ENCODE assay signal across 1 cellular context in genomic region chr18:23134780-23135678, GRCh38.
A peak's percentile ranks its signal among the peaks of the same experiment; 100 is the strongest.
TF ChIP-seq lines count a peak whose summit lies in the region.

CABLES1 (plus strand) TSS chr18:23135485; CDS start chr18:23135763, 278 bp downstream.

TF ChIP-seq in HEK293, 187 proteins besides CTCF, POLR2A, EP300 and RAD21 (continued from another document and continues in another):
- no peak for TF ChIP-seq ZNF280C (tag by site-specific recombination; IDR thresholded peaks at IDR 0.05)
- no peak for TF ChIP-seq ZNF350 (tag by site-specific recombination; IDR thresholded peaks at IDR 0.05)
- no peak for TF ChIP-seq SETDB1 (IDR thresholded peaks at IDR 0.05; ENCODE audit: insufficient read length, low read length)
- no peak for TF ChIP-seq ZBTB49 (tag by site-specific recombination; IDR thresholded peaks at IDR 0.05; ENCODE audit: low read depth)
- TF ChIP-seq SALL2 (tag by site-specific recombination; IDR thresholded peaks at IDR 0.05; ENCODE audit: borderline replicate concordance): no peak
- peak; percentile 49; the same call in 1 of the 2 replicates for TF ChIP-seq EGR2 (tag by site-specific recombination; IDR thresholded peaks at IDR 0.05; ENCODE audit: low read depth)
- TF ChIP-seq ZNF423 (tag by site-specific recombination; IDR thresholded peaks at IDR 0.05): peak; percentile 76
- peak; percentile 60 for TF ChIP-seq ZBTB44 (tag by site-specific recombination; IDR thresholded peaks at IDR 0.05)
- no peak for TF ChIP-seq ZNF677 (tag by site-specific recombination; IDR thresholded peaks at IDR 0.05)
- TF ChIP-seq ZNF549 (tag by site-specific recombination; IDR thresholded peaks at IDR 0.05): no peak
- no peak for TF ChIP-seq YY2 (tag by site-specific recombination; IDR thresholded peaks at IDR 0.05)
- no peak for TF ChIP-seq ZNF514 (tag by site-specific recombination; IDR thresholded peaks at IDR 0.05)
- TF ChIP-seq ZNF776 (tag by site-specific recombination; IDR thresholded peaks at IDR 0.05; ENCODE audit: borderline replicate concordance): no peak
- TF ChIP-seq ZSCAN18 (tag by site-specific recombination; IDR thresholded peaks at IDR 0.05): no peak
- TF ChIP-seq ZSCAN4 (tag by site-specific recombination; IDR thresholded peaks at IDR 0.05): no peak
- no peak for TF ChIP-seq ZNF837 (tag by site-specific recombination; IDR thresholded peaks at IDR 0.05)
- no peak for TF ChIP-seq GLI4 (tag by site-specific recombination; IDR thresholded peaks at IDR 0.05)
- TF ChIP-seq ZNF433 (tag by site-specific recombination; IDR thresholded peaks at IDR 0.05; ENCODE audit: low read depth): no peak
- peak; percentile 79; the same call in 1 of the 2 replicates for TF ChIP-seq ZNF76 (tag by site-specific recombination; IDR thresholded peaks at IDR 0.05; ENCODE audit: borderline replicate concordance, low read depth)
- peak; percentile 82 for TF ChIP-seq ZBTB20 (tag by site-specific recombination; IDR thresholded peaks at IDR 0.05)
- TF ChIP-seq PRDM4 (tag by site-specific recombination; IDR thresholded peaks at IDR 0.05): peak; percentile 52; the same call in 1 of the 2 replicates
- TF ChIP-seq TCF7L2 (IDR thresholded peaks at IDR 0.05; ENCODE audit: borderline replicate concordance, low read depth, low read length): 0 out of 2 replicates have a peak, but pooled peaks have one; percentile 18
- TF ChIP-seq PRDM1 (tag by site-specific recombination; IDR thresholded peaks at IDR 0.05): no peak
- TF ChIP-seq BCL6B (tag by site-specific recombination; IDR thresholded peaks at IDR 0.05): no peak
- TF ChIP-seq ZNF580 (tag by site-specific recombination; IDR thresholded peaks at IDR 0.05): peak; percentile 66; the same call in 1 of the 2 replicates
- no peak for TF ChIP-seq ZNF133 (tag by site-specific recombination; IDR thresholded peaks at IDR 0.05)
- no peak for TF ChIP-seq ZNF48 (tag by site-specific recombination; IDR thresholded peaks at IDR 0.05)
- peak; percentile 18; the same call in 1 of the 2 replicates for TF ChIP-seq REPIN1 (tag by site-specific recombination; IDR thresholded peaks at IDR 0.05; ENCODE audit: low read depth)
- peak; percentile 62; the same call in 1 of the 2 replicates for TF ChIP-seq KLF8 (tag by site-specific recombination; IDR thresholded peaks at IDR 0.05)
- TF ChIP-seq ZXDB (tag by site-specific recombination; IDR thresholded peaks at IDR 0.05): peak; percentile 86
- TF ChIP-seq ZNF449 (tag by site-specific recombination; IDR thresholded peaks at IDR 0.05): 0 out of 2 replicates have a peak, but pooled peaks have one; percentile 33
- no peak for TF ChIP-seq ZNF292 (tag by site-specific recombination; IDR thresholded peaks at IDR 0.05; ENCODE audit: borderline replicate concordance, low read depth)
- TF ChIP-seq SP7 (tag by site-specific recombination; IDR thresholded peaks at IDR 0.05): peak; percentile 79
- no peak for TF ChIP-seq ZNF621 (tag by site-specific recombination; IDR thresholded peaks at IDR 0.05)
- TF ChIP-seq REST (tag by site-specific recombination; IDR thresholded peaks at IDR 0.05): no peak
- TF ChIP-seq MYNN (tag by site-specific recombination; IDR thresholded peaks at IDR 0.05; ENCODE audit: borderline replicate concordance): no peak
- TF ChIP-seq ZNF140 (tag by site-specific recombination; IDR thresholded peaks at IDR 0.05): no peak
- TF ChIP-seq ZNF138 (tag by site-specific recombination; IDR thresholded peaks at IDR 0.05; ENCODE audit: borderline replicate concordance): no peak
- TF ChIP-seq ZBTB7A (tag by site-specific recombination; IDR thresholded peaks at IDR 0.05; ENCODE audit: low read depth): 0 out of 2 replicates have a peak, but pooled peaks have one; percentile 56
- TF ChIP-seq ZNF354C (tag by site-specific recombination; IDR thresholded peaks at IDR 0.05; ENCODE audit: borderline replicate concordance, low read depth): no peak
- TF ChIP-seq TRIM28 (IDR thresholded peaks at IDR 0.05; ENCODE audit: borderline replicate concordance, low read length): no peak
- TF ChIP-seq ZNF791 (tag by site-specific recombination; IDR thresholded peaks at IDR 0.05): no peak
